ENCODE assay signal across 7 cellular contexts in genomic region chr11:82920227-82920626, GRCh38. TPM values are rescaled to one million over a fixed set of nuclear protein-coding genes. Genes with fewer than 3 reads are reported as not detected.
DNase-seq lines count a peak whose midpoint lies in the region; ATAC-seq and TF ChIP-seq lines count a peak whose summit lies in the region.
"Not testable (repeated sequence)": the region's sequence is repeated elsewhere in the genome, so short reads cannot be mapped to it uniquely, and the experiment has no call there.

No MANE protein-coding gene starts in this region.

- H3K4me2 ChIP-seq in SU-DHL-6 (ENCODE audit: low read depth, low read length, poor library complexity, severe bottlenecking) = peak overlapping the region; percentile 38

- H3K27ac Mint-ChIP-seq in CD8-positive, alpha-beta T cell = peak overlapping the region; percentile 96
- H3K27ac Mint-ChIP-seq in IgD-negative memory B cell (peak overlapping the region; percentile 12 to 95 (median 69)), nephron progenitor cell (peak overlapping the region; percentile 4)
- H3K27ac Mint-ChIP-seq in activated CD8-positive, alpha-beta T cell treated with anti-CD3 and anti-CD28 coated beads for 36 hours = peak overlapping the region; percentile 87
- peak overlapping the region; percentile 5 to 66 for H3K27ac Mint-ChIP-seq in activated naive CD4-positive, alpha-beta T cell treated with anti-CD3 and anti-CD28 coated beads, Interleukin-2, amount 50 U/mL, for 72 hours
- H3K27ac Mint-ChIP-seq in endothelial cell (ENCODE audit: unreplicated experiment) = not testable (repeated sequence)

- H3K4me3 Mint-ChIP-seq in CD8-positive, alpha-beta T cell = peak overlapping the region; percentile 76
- peak overlapping the region; percentile 56 to 91 (median 82) for H3K4me3 Mint-ChIP-seq in IgD-negative memory B cell
- peak overlapping the region; percentile 56 for H3K4me3 Mint-ChIP-seq in activated CD8-positive, alpha-beta T cell treated with anti-CD3 and anti-CD28 coated beads for 36 hours
- H3K4me3 Mint-ChIP-seq in endothelial cell (ENCODE audit: unreplicated experiment) = peak overlapping the region; percentile 8
- H3K4me3 Mint-ChIP-seq in nephron progenitor cell = not testable (repeated sequence)

- H3K36me3 Mint-ChIP-seq in CD8-positive, alpha-beta T cell = peaks cover 19% of the 10 kb centered on the region
- H3K36me3 Mint-ChIP-seq in IgD-negative memory B cell (peaks cover 16% of the 10 kb centered on the region), endothelial cell (ENCODE audit: low read depth, unreplicated experiment) (peaks cover 30% of the 10 kb centered on the region), nephron progenitor cell (ENCODE audit: low read depth) (peaks cover 92% of the 10 kb centered on the region)
- H3K36me3 Mint-ChIP-seq in activated CD8-positive, alpha-beta T cell treated with anti-CD3 and anti-CD28 coated beads for 36 hours (ENCODE audit: low read depth) = peaks cover 92% of the 10 kb centered on the region
- peaks cover 44 to 64% of the 10 kb centered on the region in 2 donors for H3K36me3 Mint-ChIP-seq in activated naive CD4-positive, alpha-beta T cell treated with anti-CD3 and anti-CD28 coated beads, Interleukin-2, amount 50 U/mL, for 72 hours

- not testable (repeated sequence) for H2AFZ ChIP-seq in SU-DHL-6 (ENCODE audit: low read depth, low read length, severe bottlenecking)

- not testable (repeated sequence) for H3K9me3 ChIP-seq in CD8-positive, alpha-beta T cell (ENCODE audit: low read length); SU-DHL-6 (ENCODE audit: insufficient read depth, low read length)

- not testable (repeated sequence) for TF ChIP-seq CTCF in CD8-positive, alpha-beta T cell (IDR thresholded peaks at IDR 0.05); SU-DHL-6 (IDR thresholded peaks at IDR 0.05; ENCODE audit: insufficient read depth, low read length, poor library complexity, severe bottlenecking); activated CD8-positive, alpha-beta T cell treated with anti-CD3 and anti-CD28 coated beads for 36 hours (IDR thresholded peaks at IDR 0.05); endothelial cell (IDR thresholded peaks at IDR 0.05; ENCODE audit: unreplicated experiment); nephron progenitor cell (IDR thresholded peaks at IDR 0.05)

- POLR2A ChIA-PET in CD8-positive, alpha-beta T cell (lab: Charles Lee) = interaction anchor here (1.1 to 3.5 kb wide), 6 partner anchors 8 to 153 kb away, joined by 3 to 17 read pairs (median 4); partner anchors contain the start of genes DDIAS and PRCP
- POLR2A ChIA-PET in activated CD8-positive, alpha-beta T cell treated with anti-CD3 and anti-CD28 coated beads for 36 hours (lab: Charles Lee) = interaction anchor here (0.9 to 2.3 kb wide), 3 partner anchors 19 to 152 kb away, joined by 3 to 12 read pairs (median 3); partner anchors contain the start of genes DDIAS and PRCP

- peak overlapping the region; percentile 35 for H3K27ac ChIP-seq in CD8-positive, alpha-beta T cell (ENCODE audit: low read depth, low read length)
- 0 out of 2 replicates have a peak overlapping the region, but pooled peaks have one; percentile 29 for H3K27ac ChIP-seq in SU-DHL-6 (ENCODE audit: low read depth, low read length)

- not testable (repeated sequence) for H3K27me3 Mint-ChIP-seq in CD8-positive, alpha-beta T cell (ENCODE audit: low read depth); IgD-negative memory B cell; activated CD8-positive, alpha-beta T cell treated with anti-CD3 and anti-CD28 coated beads for 36 hours; endothelial cell (ENCODE audit: unreplicated experiment); nephron progenitor cell (ENCODE audit: low read depth, poor library complexity)

- peak overlapping the region; percentile 34 for H3K4me3 ChIP-seq in CD8-positive, alpha-beta T cell (ENCODE audit: low read depth, low read length)
- H3K4me3 ChIP-seq in SU-DHL-6 (ENCODE audit: insufficient read depth, low read length, poor library complexity, severe bottlenecking) = not testable (repeated sequence)

- H4K20me1 ChIP-seq in SU-DHL-6 (ENCODE audit: low read depth, low read length) = not testable (repeated sequence)

- H3K36me3 ChIP-seq in CD8-positive, alpha-beta T cell (ENCODE audit: insufficient read depth, low read length) = not testable (repeated sequence)
- H3K36me3 ChIP-seq in SU-DHL-6 (ENCODE audit: low read length) = peaks cover 30% of the 10 kb centered on the region

- not testable (repeated sequence) for H3K9ac ChIP-seq in SU-DHL-6 (ENCODE audit: low read length)

- not testable (repeated sequence) for ATAC-seq in CD8-positive, alpha-beta T cell; activated naive CD4-positive, alpha-beta T cell treated with anti-CD3 and anti-CD28 coated beads, Interleukin-2, amount 50 U/mL, for 72 hours
- ATAC-seq in activated CD8-positive, alpha-beta T cell treated with anti-CD3 and anti-CD28 coated beads for 36 hours = peak; percentile 27

- CTCF ChIA-PET in CD8-positive, alpha-beta T cell (lab: Charles Lee) = interaction anchor here (1.2 to 2.3 kb wide), 6 partner anchors 9 to 69 kb away, joined by 3 to 9 read pairs (median 5); partner anchors contain the start of gene DDIAS
- CTCF ChIA-PET in activated CD8-positive, alpha-beta T cell treated with anti-CD3 and anti-CD28 coated beads for 36 hours (lab: Charles Lee) = interaction anchor here (0.8 to 3.2 kb wide), 5 partner anchors 10 to 330 kb away, joined by 3 to 14 read pairs (median 5); partner anchors contain the start of gene DDIAS

- DNase-seq in CD8-positive, alpha-beta T cell; activated naive CD4-positive, alpha-beta T cell treated with anti-CD3 and anti-CD28 coated beads, Interleukin-2, amount 50 U/mL, for 72 hours (ENCODE audit: low spot score in 2 of 2); endothelial cell (ENCODE audit: low spot score); nephron progenitor cell: not testable (repeated sequence)
- peak; percentile 38 for DNase-seq in activated CD8-positive, alpha-beta T cell treated with anti-CD3 and anti-CD28 coated beads for 36 hours

- H3K27me3 ChIP-seq in CD8-positive, alpha-beta T cell (ENCODE audit: insufficient read depth, low read length); SU-DHL-6 (ENCODE audit: low read length): not testable (repeated sequence)

- intact Hi-C loops in CD8-positive, alpha-beta T cell (cut with DNase I, micrococcal nuclease) = loop anchor here in 1 of 2 experiments (5.0 kb wide), 1 partner anchor 152 kb away; the partner anchor contains the start of gene RAB30
- intact Hi-C loops in activated CD8-positive, alpha-beta T cell treated with anti-CD3 and anti-CD28 coated beads for 36 hours (cut with micrococcal nuclease) = loop anchor here (2.0 kb wide), 1 partner anchor 53 kb away; no protein-coding TSS in a partner anchor

- peaks cover 49% of the 10 kb centered on the region for H3K4me1 Mint-ChIP-seq in CD8-positive, alpha-beta T cell (ENCODE audit: low read depth)
- H3K4me1 Mint-ChIP-seq in IgD-negative memory B cell = peaks cover 38 to 54% (median 52%) of the 10 kb centered on the region in 3 donors
- H3K4me1 Mint-ChIP-seq in activated CD8-positive, alpha-beta T cell treated with anti-CD3 and anti-CD28 coated beads for 36 hours (ENCODE audit: low read depth) = peaks cover 44% of the 10 kb centered on the region
- peaks cover 42% of the 10 kb centered on the region for H3K4me1 Mint-ChIP-seq in endothelial cell (ENCODE audit: unreplicated experiment)
- H3K4me1 Mint-ChIP-seq in nephron progenitor cell = not testable (repeated sequence)

- H3K4me1 ChIP-seq in CD8-positive, alpha-beta T cell (ENCODE audit: insufficient read depth, low read length) = peaks cover 27% of the 10 kb centered on the region

- peaks cover 30% of the 10 kb centered on the region for H3K79me2 ChIP-seq in SU-DHL-6 (ENCODE audit: insufficient read depth, low read length)

- not testable (repeated sequence) for H3K9me2 ChIP-seq in SU-DHL-6 (replicated peaks; ENCODE audit: insufficient read depth, low read length)

- peaks cover 15% of the 10 kb centered on the region for H3K9me3 Mint-ChIP-seq in CD8-positive, alpha-beta T cell
- not testable (repeated sequence) for H3K9me3 Mint-ChIP-seq in IgD-negative memory B cell; activated CD8-positive, alpha-beta T cell treated with anti-CD3 and anti-CD28 coated beads for 36 hours; activated naive CD4-positive, alpha-beta T cell treated with anti-CD3 and anti-CD28 coated beads, Interleukin-2, amount 50 U/mL, for 72 hours; endothelial cell (ENCODE audit: unreplicated experiment)
- peaks cover 26% of the 10 kb centered on the region for H3K9me3 Mint-ChIP-seq in nephron progenitor cell

- not testable (repeated sequence) for H3F3A ChIP-seq in SU-DHL-6 (ENCODE audit: insufficient read depth)

RNA-seq across cellular contexts. Expression of gene DDIAS, which starts 18.7 kb away (rescaled TPM):
- total RNA-seq in CD8-positive, alpha-beta T cell = 1 to 10 TPM; 1.5 to 2.3 TPM
- 1.7 TPM for polyA plus RNA-seq in IgD-negative memory B cell
- total RNA-seq in activated CD8-positive, alpha-beta T cell treated with anti-CD3 and anti-CD28 coated beads for 36 hours = 10 to 100 TPM; 19.5 to 22.3 TPM
- total RNA-seq in activated naive CD4-positive, alpha-beta T cell treated with anti-CD3 and anti-CD28 coated beads, Interleukin-2, amount 50 U/mL, for 72 hours = 10 to 100 TPM; 16.2 to 21.4 TPM
- total RNA-seq in endothelial cell (ENCODE audit: unreplicated experiment) = 11.2 TPM

RNA-seq across cellular contexts. Expression of gene PRCP, which starts 20.0 kb away (rescaled TPM):
- total RNA-seq in CD8-positive, alpha-beta T cell = 10 to 100 TPM; 23.9 to 27.8 TPM
- polyA plus RNA-seq in IgD-negative memory B cell = 48.8 TPM
- total RNA-seq in activated CD8-positive, alpha-beta T cell treated with anti-CD3 and anti-CD28 coated beads for 36 hours = 10 to 100 TPM; 21.8 to 29.9 TPM
- 10 to 100 TPM; 27.8 to 30.0 TPM for total RNA-seq in activated naive CD4-positive, alpha-beta T cell treated with anti-CD3 and anti-CD28 coated beads, Interleukin-2, amount 50 U/mL, for 72 hours
- 445 TPM for total RNA-seq in endothelial cell (ENCODE audit: unreplicated experiment)

Comparison
In these comparisons a context has a peak if more than half of its experiments do, and no peak if none do; other contexts are left out.
1. RNA of gene PRCP, which starts 20.0 kb away (total RNA-seq): 445 TPM in endothelial cell (single experiment); 27.8 to 30.0 TPM in activated naive CD4-positive, alpha-beta T cell treated with anti-CD3 and anti-CD28 coated beads, Interleukin-2, amount 50 U/mL, for 72 hours, 21.8 to 29.9 TPM in activated CD8-positive, alpha-beta T cell treated with anti-CD3 and anti-CD28 coated beads for 36 hours and 23.9 to 27.8 TPM in CD8-positive, alpha-beta T cell; every median in the first group is over 10 times any median in the second.